ENCODE assay signal across 8 cellular contexts in the genomic region with DNA sequence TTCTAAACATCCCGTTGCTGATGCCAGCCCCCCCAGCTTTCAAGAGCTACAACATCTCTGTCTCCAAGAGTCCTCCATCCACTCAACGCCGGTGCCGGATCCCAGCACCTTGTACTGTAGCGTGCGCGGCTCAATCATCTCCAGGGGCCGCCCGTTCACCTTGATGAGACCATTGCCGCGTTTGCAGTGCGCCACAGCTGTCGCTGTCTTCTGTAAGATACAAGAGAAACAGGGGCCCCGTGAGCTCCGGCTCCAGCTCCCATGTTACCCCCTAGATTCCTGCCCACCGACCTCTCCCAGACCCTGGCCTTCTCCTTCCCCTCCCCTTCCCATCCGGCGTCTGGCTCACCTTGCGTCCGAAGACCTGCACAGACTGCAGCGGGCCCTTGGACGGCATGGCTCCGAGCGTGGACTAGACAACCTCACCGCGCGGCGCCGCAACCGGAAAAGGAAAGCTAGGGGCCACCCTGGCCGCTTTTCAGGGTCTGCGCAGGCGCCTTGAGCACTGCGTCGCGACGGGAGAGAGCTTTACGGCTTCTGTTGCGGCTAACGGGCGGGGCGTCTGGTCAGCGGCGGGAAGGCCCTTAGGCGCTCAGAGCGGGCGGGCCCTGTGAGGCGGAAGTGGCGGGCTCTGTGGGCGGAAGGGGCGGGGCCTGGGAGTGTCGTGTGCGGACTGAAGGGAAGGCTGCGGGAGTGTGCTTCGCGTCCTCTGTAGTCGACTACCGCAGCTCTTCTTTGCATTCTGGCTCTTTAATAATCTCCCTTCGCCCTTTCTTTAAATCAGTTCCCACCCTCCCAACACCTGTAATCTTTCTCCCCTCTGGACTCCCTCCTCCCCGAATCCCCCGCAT. TPM values are rescaled to one million over a fixed set of nuclear protein-coding genes. Genes with fewer than 3 reads are reported as not detected.
DNase-seq lines count a peak whose midpoint lies in the region; ATAC-seq and TF ChIP-seq lines count a peak whose summit lies in the region.

A gene (minus strand): TSS at position 451 of the 851 bp plus-strand sequence. CDS start 54 bp downstream, at position 397.

- DNase-seq in NCI-H187 (lab: John Stamatoyannopoulos, UW): peak; percentile 98 to 99
- DNase-seq in T-helper 17 cell: peak; percentile 98 to 99 (median 98)
- DNase-seq in amniotic stem cell (lab: John Stamatoyannopoulos, UW): peak; percentile 98
- peak; percentile 99 for DNase-seq in left cardiac atrium
- DNase-seq in prostate gland (ENCODE audit: low spot score): peak; percentile 98
- DNase-seq in ureter (ENCODE audit: low spot score): peak; percentile 99

- H3K36me3 Mint-ChIP-seq in T-helper 17 cell (ENCODE audit: low read depth): peaks cover 8% of the 10 kb centered on the region

- peak within 1 kb of the TSS; percentile 60 to 82 for H3K4me3 ChIP-seq in prostate gland

- peak in 2 of 4 experiments; percentile 22 to 49 for TF ChIP-seq CTCF in prostate gland (IDR thresholded peaks at IDR 0.05)

- H3K9me3 ChIP-seq in T-helper 17 cell (ENCODE audit: control insufficient read depth, low read length, poor library complexity, severe bottlenecking) (no peaks in the 10 kb centered on the region), prostate gland (no peaks in the 10 kb centered on the region)

- H3K36me3 ChIP-seq in prostate gland: peaks cover 15 to 21% of the 10 kb centered on the region in 2 donors

- H3K4me1 ChIP-seq in prostate gland (replicated peaks): peaks cover 16% of the 10 kb centered on the region

- H3K27me3 Mint-ChIP-seq in T-helper 17 cell: no peaks in the 10 kb centered on the region

- WGBS in prostate gland: under 1% methylated on average over 61 of the region's 61 CpGs

- H3K4me3 Mint-ChIP-seq in T-helper 17 cell: peak within 1 kb of the TSS; percentile 100

- peak within 1 kb of the TSS; percentile 76 to 87 for H3K27ac ChIP-seq in prostate gland

- TF ChIP-seq POLR2A in GM15510 (IDR thresholded peaks at IDR 0.05; ENCODE audit: borderline replicate concordance, extremely low read depth, insufficient read length) (peak; percentile 96), prostate gland (IDR thresholded peaks at IDR 0.05) (peak; percentile 89)

- ATAC-seq in HG02885 (IDR thresholded peaks at IDR 0.05; ENCODE audit: poor library complexity, unreplicated experiment) (peak; percentile 88), T-helper 17 cell (peak; percentile 88), left cardiac atrium (peak; percentile 98 to 99)

- intact Hi-C loops in left cardiac atrium (cut with DNase I) (no loop called here), prostate gland (cut with DNase I) (loop anchor here (5.0 kb wide), 1 partner anchor 97 kb away; a partner anchor contains a TSS)

- H3K27me3 ChIP-seq in prostate gland (replicated peaks; ENCODE audit: insufficient read depth): no peaks in the 10 kb centered on the region

- peaks cover 36% of the 10 kb centered on the region for H3K4me1 Mint-ChIP-seq in T-helper 17 cell

- H3K27ac Mint-ChIP-seq in T-helper 17 cell: peak within 1 kb of the TSS; percentile 100

RNA-seq across cellular contexts. Expression of the gene that starts here (rescaled TPM):
- total RNA-seq in T-helper 17 cell (1,000 to 10,000 TPM; 3,790 to 3,904 TPM), left cardiac atrium (1,000 to 10,000 TPM; 1,273 to 1,597 TPM), prostate gland (1,000 to 10,000 TPM; 1,162 to 1,716 TPM), ureter (2,118 TPM)

Comparison
In these comparisons a context has a peak if more than half of its experiments do, and no peak if none do; other contexts are left out.
1. Peak in every context shown above with its lines: DNase-seq, ATAC-seq, H3K4me3 ChIP-seq and H3K27ac ChIP-seq.